Comparison of ENCODE assay signal across 20 cellular contexts in genomic region chr2:9905413-9905812, GRCh38. TPM values are rescaled to one million over a fixed set of nuclear protein-coding genes. Genes with fewer than 3 reads are reported as not detected.
DNase-seq lines count a peak whose midpoint lies in the region; ATAC-seq, FAIRE-seq and TF ChIP-seq lines count a peak whose summit lies in the region.
"Had no signal": no experiment of that assay in that cellular context is flagged by ENCODE, and none has a peak within 500 bp of the region (broad histone marks: within the 10 kb centered on the region; RNA-seq: fewer than 3 reads in every experiment).

No MANE protein-coding gene starts in this region.

- no peaks in the 10 kb centered on the region for H3F3A ChIP-seq in PC-3 (ENCODE audit: low read length, unreplicated experiment)

- CTCF ChIA-PET in PC-3 (lab: Charles Lee), result no interaction called here

- H3K27ac ChIP-seq in PC-3 (ENCODE audit: low read length), result no peak overlapping the region
- H3K27ac ChIP-seq in epithelial cell of prostate, result peak overlapping the region; percentile 16
- no peak overlapping the region for H3K27ac ChIP-seq in small intestine (ENCODE audit: low read depth in 1 of 2, low read length in 1 of 2)
- H3K27ac ChIP-seq: BLaER1 treated with 17β-estradiol and CSF1 and Interleukin-3, amounts not matched to agents 10 nM and 100 nM had no signal

- intact Hi-C loops in PC-3 (cut with micrococcal nuclease), result no loop called here
- intact Hi-C loops in Right ventricle myocardium inferior (cut with DNase I), result no loop called here

- H3K27me3 ChIP-seq in PC-3 (ENCODE audit: low read length), result no peaks in the 10 kb centered on the region
- no peaks in the 10 kb centered on the region for H3K27me3 ChIP-seq in small intestine (ENCODE audit: control insufficient read depth in 2 of 2, insufficient read depth in 2 of 2, low read length in 2 of 2)
- H3K27me3 ChIP-seq: BLaER1 treated with 17β-estradiol and CSF1 and Interleukin-3, amounts not matched to agents 10 nM and 100 nM had no signal

- 0 out of 2 replicates have a peak, but pooled peaks cover 2% of the 10 kb centered on the region for H3K36me3 ChIP-seq in PC-3 (ENCODE audit: low read depth, low read length)
- H3K36me3 ChIP-seq in small intestine (ENCODE audit: control insufficient read depth in 2 of 2, insufficient read depth in 2 of 2, low read length in 2 of 2), result no peaks in the 10 kb centered on the region

- POLR2A ChIA-PET in PC-3 (lab: Charles Lee; ENCODE audit: unreplicated experiment), result no interaction called here

- H3K4me3 ChIP-seq in PC-3 (ENCODE audit: low read length), result no peak overlapping the region
- no peak overlapping the region for H3K4me3 ChIP-seq in small intestine (ENCODE audit: low read depth in 1 of 2, low read length in 2 of 2)
- H3K4me3 ChIP-seq: BLaER1 treated with 17β-estradiol and CSF1 and Interleukin-3, amounts not matched to agents 10 nM and 100 nM had no signal

- no peak for TF ChIP-seq CTCF in PC-3 (conservative IDR thresholded peaks at IDR 0.05; ENCODE audit: low read depth, low read length)

- H3K9me3 ChIP-seq in PC-3 (ENCODE audit: low read length) (no peaks in the 10 kb centered on the region), small intestine (ENCODE audit: control insufficient read depth, low read depth) (no peaks in the 10 kb centered on the region)
- H3K9me3 ChIP-seq: BLaER1 treated with 17β-estradiol and CSF1 and Interleukin-3, amounts not matched to agents 10 nM and 100 nM had no signal

- DNase-seq in GM18507 (ENCODE audit: extremely low spot score, insufficient read length, low read depth) (no peak), PC-3 (peak; percentile 85), epithelial cell of prostate (ENCODE audit: low read depth, low spot score) (peak; percentile 24), small intestine (peak; percentile 15), NCI-H2171 (lab: John Stamatoyannopoulos, UW) (no peak), Right ventricle myocardium inferior (ENCODE audit: missing footprints) (no peak)
- DNase-seq in activated CD4-positive, alpha-beta T cell treated with anti-CD3 and anti-CD28 coated beads for 4 hours, result no peak
- DNase-seq: CD8-positive, alpha-beta memory T cell; DND-41; HFFc6; KBM-7; NCI-H1105 treated with DMSO at 0.1 percent for 48 hours; NCI-H1694 treated with DMSO at 0.1 percent for 48 hours; NCI-H2227 treated with DMSO at 0.1 percent for 48 hours; NCI-H510A treated with DMSO at 0.1 percent for 48 hours; NCI-H774; RPMI8226; SW 1271 had no signal

- BruUV-seq in PC-3 (replicated peaks; lab: Mats Ljungman, UMichigan), result no TSS peak

- FAIRE-seq in GM18507 (lab: Jason Lieb, UNC) (peak; percentile 5), small intestine (lab: Jason Lieb, UNC) (no peak)
- FAIRE-seq: H54 had no signal

- H2AFZ ChIP-seq in PC-3 (ENCODE audit: low read length), result no peak overlapping the region

- no peaks in the 10 kb centered on the region for H3K9me2 ChIP-seq in PC-3 (replicated peaks; ENCODE audit: low read length)

- H3K4me2 ChIP-seq in PC-3 (ENCODE audit: low read length), result no peak overlapping the region
- H3K4me2 ChIP-seq: BLaER1 treated with 17β-estradiol and CSF1 and Interleukin-3, amounts not matched to agents 10 nM and 100 nM had no signal

- H3K9ac ChIP-seq in PC-3 (ENCODE audit: low read length), result no peak overlapping the region
- H3K9ac ChIP-seq: BLaER1 treated with 17β-estradiol and CSF1 and Interleukin-3, amounts not matched to agents 10 nM and 100 nM had no signal

- H4K20me1 ChIP-seq in PC-3 (ENCODE audit: low read length), result no peaks in the 10 kb centered on the region
- H4K20me1 ChIP-seq: BLaER1 treated with 17β-estradiol and CSF1 and Interleukin-3, amounts not matched to agents 10 nM and 100 nM had no signal

- no peaks in the 10 kb centered on the region for H3K79me2 ChIP-seq in PC-3 (ENCODE audit: low read length)

- ATAC-seq in PC-3 (peak; percentile 24; the same call in 1 of the 2 replicates), Right ventricle myocardium inferior (no peak)

- 28 to 58% (median 49%) methylated on average over 1 of the region's 1 CpG for WGBS in small intestine, 3 donors

- H3K4me1 ChIP-seq in PC-3 (ENCODE audit: insufficient read depth, low read length) (0 out of 2 replicates have a peak, but pooled peaks cover 3% of the 10 kb centered on the region), small intestine (ENCODE audit: control insufficient read depth in 2 of 2, insufficient read depth in 1 of 2, low read depth in 1 of 2, low read length in 1 of 2) (no peaks in the 10 kb centered on the region)
- H3K4me1 ChIP-seq: BLaER1 treated with 17β-estradiol and CSF1 and Interleukin-3, amounts not matched to agents 10 nM and 100 nM had no signal

RNA-seq across cellular contexts. Expression of gene GRHL1, which starts 46.1 kb away (rescaled TPM):
- 9.3 and 10.3 TPM in 2 replicates for total RNA-seq in PC-3 (2014; rRNA removed)
- polyA plus RNA-seq in small intestine, result under 1 TPM; 0.45 to 0.73 (median 0.54) TPM
- 0.81 TPM for total RNA-seq in Right ventricle myocardium inferior

Comparison
In these comparisons a context has a peak if more than half of its experiments do, and no peak if none do; other contexts are left out.
1. DNase-seq: peak in PC-3 (single experiment), epithelial cell of prostate (single experiment) and small intestine (single experiment); none in GM18507 (single experiment), NCI-H2171 (single experiment), Right ventricle myocardium inferior (single experiment) and activated CD4-positive, alpha-beta T cell treated with anti-CD3 and anti-CD28 coated beads for 4 hours (0 of 2).